Comparison of ENCODE assay signal across 9 cellular contexts in the genomic region with DNA sequence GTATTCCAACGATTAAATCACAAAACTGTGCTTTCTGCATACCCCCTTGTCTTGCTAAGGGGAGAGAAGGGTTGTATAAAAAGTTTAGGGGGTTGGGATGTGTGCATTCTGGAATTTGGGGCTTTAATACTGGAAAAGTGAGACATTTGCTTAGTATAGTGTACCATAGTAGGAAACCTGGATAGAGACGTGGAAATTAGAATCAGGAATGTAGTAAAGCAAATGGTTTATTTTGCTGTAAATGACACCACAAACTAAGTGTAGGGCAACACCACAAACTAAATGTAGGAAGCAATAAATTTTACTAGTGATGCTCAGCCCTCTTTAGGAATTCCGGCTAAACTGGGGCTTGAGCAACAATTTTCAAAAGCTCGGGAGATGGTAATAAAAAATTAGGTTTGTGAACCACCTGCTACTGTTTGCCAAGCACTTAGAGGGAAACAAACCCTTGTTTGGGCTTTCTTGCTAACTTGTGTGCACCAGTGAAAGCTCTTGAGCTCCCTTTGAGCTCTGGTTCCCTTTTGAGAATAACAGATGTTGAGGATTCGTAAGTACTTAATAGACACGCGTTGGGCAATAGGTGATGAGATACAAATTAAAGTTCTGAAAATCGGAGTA. TPM values are rescaled to one million over a fixed set of nuclear protein-coding genes. Genes with fewer than 3 reads are reported as not detected.
DNase-seq lines count a peak whose midpoint lies in the region; ATAC-seq and TF ChIP-seq lines count a peak whose summit lies in the region.
"Had no signal": no experiment of that assay in that cellular context is flagged by ENCODE, and none has a peak within 500 bp of the region (broad histone marks: within the 10 kb centered on the region; RNA-seq: fewer than 3 reads in every experiment).

No MANE protein-coding gene starts in this region.

- peak overlapping the region; percentile 78 for H3K4me3 Mint-ChIP-seq in T-helper 17 cell
- peak overlapping the region; percentile 11 for H3K4me3 Mint-ChIP-seq in natural killer cell

- no peaks in the 10 kb centered on the region for H3K9me2 ChIP-seq in DOHH2 (replicated peaks; ENCODE audit: control insufficient read depth, low read length)

- intact Hi-C loops in natural killer cell (cut with micrococcal nuclease) = no loop called here

- H3K27ac ChIP-seq in DOHH2 (ENCODE audit: low read depth, low read length) = peak overlapping the region; percentile 44; the same call in 1 of the 2 replicates

- TF ChIP-seq CTCF in DOHH2 (IDR thresholded peaks at IDR 0.05; ENCODE audit: low read depth, low read length, poor library complexity, severe bottlenecking) (no peak), NB4 (IDR thresholded peaks at IDR 0.05; ENCODE audit: low read depth, low read length) (no peak), natural killer cell (IDR thresholded peaks at IDR 0.05) (no peak)

- no peaks in the 10 kb centered on the region for H3K27me3 ChIP-seq in DOHH2 (ENCODE audit: control insufficient read depth, low read length)

- H3K36me3 Mint-ChIP-seq in T-helper 17 cell (ENCODE audit: low read depth) (peaks cover 10% of the 10 kb centered on the region), natural killer cell (peaks cover 26% of the 10 kb centered on the region)

- no peaks in the 10 kb centered on the region for H3K9me3 ChIP-seq in DOHH2 (ENCODE audit: control insufficient read depth, insufficient read depth, low read length)
- no peaks in the 10 kb centered on the region for H3K9me3 ChIP-seq in T-helper 17 cell (ENCODE audit: control insufficient read depth, low read length, poor library complexity, severe bottlenecking)

- no peak for ATAC-seq in T-helper 17 cell
- ATAC-seq in natural killer cell = no peak
- no peak for ATAC-seq in GM21526 (IDR thresholded peaks at IDR 0.05; ENCODE audit: low FRiP score, unreplicated experiment)
- no peak for ATAC-seq in GM21825 (IDR thresholded peaks at IDR 0.05; ENCODE audit: unreplicated experiment)

- peaks cover 16% of the 10 kb centered on the region for H3K79me2 ChIP-seq in DOHH2 (ENCODE audit: control insufficient read depth, low read length)

- H3K4me1 ChIP-seq in DOHH2 (ENCODE audit: control insufficient read depth, low read length) = peaks cover 41% of the 10 kb centered on the region

- peaks cover 75% of the 10 kb centered on the region for H3F3A ChIP-seq in DOHH2 (ENCODE audit: control insufficient read depth, insufficient read depth)

- peaks cover 20% of the 10 kb centered on the region for H4K20me1 ChIP-seq in DOHH2 (ENCODE audit: control insufficient read depth, insufficient read depth, low read depth, low read length)

- H3K27me3 Mint-ChIP-seq in T-helper 17 cell (no peaks in the 10 kb centered on the region), natural killer cell (ENCODE audit: low read depth in 2 of 2) (no peaks in the 10 kb centered on the region)

- no peak for TF ChIP-seq POLR2A in NB4 (IDR thresholded peaks at IDR 0.05; ENCODE audit: extremely low read depth, insufficient read length)

- DNase-seq in NB4 (ENCODE audit: low read depth) = peak; percentile 50
- DNase-seq in T-helper 17 cell = no peak
- no peak for DNase-seq in natural killer cell
- no peak for DNase-seq in activated CD4-positive, CD25-positive, alpha-beta regulatory T cell treated with anti-CD3 and anti-CD28 coated beads, Interleukin-2, amount 50 U/mL, for 72 hours
- no peak for DNase-seq in NCI-H1694 (lab: John Stamatoyannopoulos, UW)

- H3K9me3 Mint-ChIP-seq in natural killer cell = no peaks in the 10 kb centered on the region

- H3K27ac Mint-ChIP-seq in T-helper 17 cell (peak overlapping the region; percentile 89), natural killer cell (peak overlapping the region; percentile 37 to 97)

- peaks cover 62% of the 10 kb centered on the region for H3K36me3 ChIP-seq in DOHH2 (ENCODE audit: control insufficient read depth, low read length)

- no peak overlapping the region for H3K4me3 ChIP-seq in DOHH2 (ENCODE audit: low read length)
- H3K4me3 ChIP-seq in NB4 (ENCODE audit: low read depth, low read length) = no peak overlapping the region

- H3K4me2 ChIP-seq in DOHH2 (ENCODE audit: low read length) = no peak overlapping the region

- peaks cover 39% of the 10 kb centered on the region for H3K4me1 Mint-ChIP-seq in T-helper 17 cell
- H3K4me1 Mint-ChIP-seq in natural killer cell = peaks cover 37 to 43% of the 10 kb centered on the region in 2 donors

RNA-seq across cellular contexts. Expression of a gene that starts 13.8 kb away (rescaled TPM):
- total RNA-seq in T-helper 17 cell (100 to 1,000 TPM; 409 to 459 TPM), natural killer cell (100 to 1,000 TPM; 653 to 886 (median 714) TPM)

RNA-seq across cellular contexts. Expression of a gene that starts 27.2 kb away (rescaled TPM):
- 1 to 10 TPM; 2.6 to 5.1 TPM for total RNA-seq in T-helper 17 cell
- 1 to 10 TPM; 1.2 to 4.3 (median 3.6) TPM for total RNA-seq in natural killer cell
- total RNA-seq: fibroblast of lung had no signal

RNA-seq across cellular contexts. Expression of a gene that starts 29.3 kb away (rescaled TPM):
- total RNA-seq in T-helper 17 cell (10 to 100 TPM; 20.9 to 23.4 TPM), natural killer cell (10 to 100 TPM; 39.2 to 57.5 (median 48.1) TPM)

RNA-seq across cellular contexts. Expression of a gene that starts 41.4 kb away (rescaled TPM):
- total RNA-seq in T-helper 17 cell = 10 to 100 TPM; 11.1 to 23.3 TPM
- 10 to 100 TPM; 19.5 to 28.1 (median 23.0) TPM for total RNA-seq in natural killer cell
